In genomic region chr10:31875608-31876007, GRCh38 we compare ENCODE assay signal across 16 cellular contexts. TPM values are rescaled to one million over a fixed set of nuclear protein-coding genes. Genes with fewer than 3 reads are reported as not detected.
DNase-seq lines count a peak whose midpoint lies in the region; ATAC-seq and TF ChIP-seq lines count a peak whose summit lies in the region.
"Had no signal": no experiment of that assay in that cellular context is flagged by ENCODE, and none has a peak within 500 bp of the region (broad histone marks: within the 10 kb centered on the region; RNA-seq: fewer than 3 reads in every experiment).

No MANE protein-coding gene starts in this region.

- ATAC-seq in GM18909 (IDR thresholded peaks at IDR 0.05; ENCODE audit: poor library complexity, unreplicated experiment) (peak; percentile 90), GM21390 (IDR thresholded peaks at IDR 0.05; ENCODE audit: unreplicated experiment) (peak; percentile 70), HG03064 (IDR thresholded peaks at IDR 0.05; ENCODE audit: low read depth, unreplicated experiment) (peak; percentile 53), WTC11 (no peak)
- ATAC-seq: stimulated activated naive B cell treated with anti-CD40 and anti-IgM and Interleukin-4, amounts not matched to agents 10 μg/mL and 1 μg/mL and 100 μg/mL, for 72 hours had no signal

- POLR2A ChIA-PET in WTC11 (lab: Charles Lee): no interaction called here

- peaks cover 26% of the 10 kb centered on the region for H3K4me1 Mint-ChIP-seq in WTC11

- no peaks in the 10 kb centered on the region for H3K36me3 ChIP-seq in tibial artery
- H3K36me3 ChIP-seq: left lung had no signal

- H3K36me3 Mint-ChIP-seq in WTC11: no peaks in the 10 kb centered on the region

- 0 out of 2 replicates have a peak overlapping the region, but pooled peaks have one; percentile 23 for H3K27ac Mint-ChIP-seq in WTC11
- H3K27ac Mint-ChIP-seq: B cell; stimulated activated naive B cell treated with anti-CD40 and anti-IgM and Interleukin-4, amounts not matched to agents 10 μg/mL and 1 μg/mL and 100 μg/mL, for 72 hours had no signal

- H3K9me3 Mint-ChIP-seq in WTC11: no peaks in the 10 kb centered on the region
- H3K9me3 Mint-ChIP-seq: stimulated activated naive B cell treated with anti-CD40 and anti-IgM and Interleukin-4, amounts not matched to agents 10 μg/mL and 1 μg/mL and 100 μg/mL, for 72 hours had no signal

- DNase-seq in WTC11 (ENCODE audit: low spot score) (no peak), NCI-H748 (lab: John Stamatoyannopoulos, UW; ENCODE audit: unreplicated experiment) (no peak), tibial artery (no peak), RKO (ENCODE audit: low spot score) (no peak)
- DNase-seq: KBM-7; left lung; NCI-H1105; SHP77; stimulated activated naive B cell treated with anti-CD40 and anti-IgM and Interleukin-4, amounts not matched to agents 10 μg/mL and 1 μg/mL and 100 μg/mL, for 72 hours; T-helper 9 cell had no signal

- H3K27me3 Mint-ChIP-seq in WTC11 (ENCODE audit: low read depth): no peaks in the 10 kb centered on the region
- H3K27me3 Mint-ChIP-seq: B cell; stimulated activated naive B cell treated with anti-CD40 and anti-IgM and Interleukin-4, amounts not matched to agents 10 μg/mL and 1 μg/mL and 100 μg/mL, for 72 hours had no signal

- TF ChIP-seq CTCF in WTC11 (IDR thresholded peaks at IDR 0.05) (no peak), tibial artery (IDR thresholded peaks at IDR 0.05) (no peak)

- intact Hi-C loops in tibial artery (cut with DNase I; ENCODE audit: low total_unique reads): no loop called here

- no peak overlapping the region for H3K4me3 ChIP-seq in tibial artery
- H3K4me3 ChIP-seq: left lung, skin epidermis had no signal

- no peak overlapping the region for H3K27ac ChIP-seq in tibial artery
- H3K27ac ChIP-seq: left lung, parathyroid adenoma, skin epidermis had no signal

- H3K4me1 ChIP-seq in tibial artery: peaks cover 0 to 11% (median 0%) of the 10 kb centered on the region in 4 donors

- CTCF ChIA-PET in WTC11 (lab: Charles Lee): no interaction called here

- H3K27me3 ChIP-seq in tibial artery: no peaks in the 10 kb centered on the region
- H3K27me3 ChIP-seq: left lung had no signal

- H3K9me3 ChIP-seq in tibial artery: no peaks in the 10 kb centered on the region
- H3K9me3 ChIP-seq: left lung had no signal

- H3K4me3 Mint-ChIP-seq in WTC11: no peak overlapping the region
- H3K4me3 Mint-ChIP-seq: B cell; stimulated activated naive B cell treated with anti-CD40 and anti-IgM and Interleukin-4, amounts not matched to agents 10 μg/mL and 1 μg/mL and 100 μg/mL, for 72 hours had no signal

TF ChIP-seq in WTC11, 78 proteins besides CTCF, POLR2A, EP300 and RAD21:
- TF ChIP-seq ZNF232 (CRISPR knock-in tag; IDR thresholded peaks at IDR 0.05) (no peak), TEAD4 (CRISPR knock-in tag; IDR thresholded peaks at IDR 0.05) (no peak), RORB (CRISPR knock-in tag; IDR thresholded peaks at IDR 0.05) (no peak), ZBTB21 (CRISPR knock-in tag; IDR thresholded peaks at IDR 0.05; ENCODE audit: borderline replicate concordance) (no peak), USF2 (CRISPR knock-in tag; IDR thresholded peaks at IDR 0.05) (no peak), KAT7 (CRISPR knock-in tag; IDR thresholded peaks at IDR 0.05; ENCODE audit: borderline replicate concordance) (no peak), TEAD1 (CRISPR knock-in tag; IDR thresholded peaks at IDR 0.05) (no peak)
TF ChIP-seq in WTC11: peak in this region for 0.

RNA-seq across cellular contexts. Expression of gene ARHGAP12, which starts 53.0 kb away (rescaled TPM):
- 34.1 to 39.5 TPM (median 36.9 TPM) in 3 replicates for total RNA-seq in WTC11 (2021)
